8 cellular contexts compared by ENCODE assay signal in the genomic region with DNA sequence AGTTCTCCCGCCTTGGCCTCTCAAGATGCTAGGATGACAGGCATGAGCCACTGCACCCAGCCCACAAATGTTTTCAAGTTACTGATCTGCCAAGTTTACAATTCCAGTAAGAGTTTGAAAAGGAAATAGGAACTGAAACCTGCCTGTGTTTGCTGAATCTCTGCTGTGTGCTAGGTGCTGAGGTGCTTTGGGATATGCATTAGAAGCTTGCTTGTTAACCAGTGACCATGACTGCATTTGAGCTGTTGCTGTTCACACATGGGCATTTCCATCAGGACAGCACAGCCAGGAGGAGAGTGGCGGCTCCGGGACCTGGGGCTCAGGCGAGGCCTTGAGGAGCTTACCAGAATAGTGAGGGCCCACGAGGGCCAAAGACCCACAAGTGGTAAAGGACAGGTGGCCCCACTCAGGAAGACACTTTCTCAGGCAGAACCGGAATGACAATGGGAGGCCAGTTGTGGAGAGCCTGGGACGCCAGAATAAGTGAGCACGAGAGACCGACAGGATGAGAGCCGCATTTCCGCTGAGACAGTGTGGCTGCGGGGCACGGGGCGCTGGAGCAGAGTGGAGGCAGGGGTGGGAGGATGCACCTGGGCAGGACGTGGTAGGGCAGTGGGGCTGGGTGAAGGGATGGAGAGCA.
A peak's percentile ranks its signal among the peaks of the same experiment; 100 is the strongest.
DNase-seq lines count a peak whose midpoint lies in the region; ATAC-seq and TF ChIP-seq lines count a peak whose summit lies in the region.

No MANE protein-coding gene starts in this region.

- peak; percentile 20 for DNase-seq in SIG-M5 treated with dmso at 0.1 percent for 504 hours (lab: John Stamatoyannopoulos, UW; ENCODE audit: unreplicated experiment)
- DNase-seq in SIG-M5 (lab: John Stamatoyannopoulos, UW), result no peak
- DNase-seq in NAMALWA (ENCODE audit: low spot score), result peak; percentile 68
- no peak for DNase-seq in nephron progenitor cell
- DNase-seq in SW480 (ENCODE audit: low spot score), result no peak
- DNase-seq in T1000 (lab: John Stamatoyannopoulos, UW), result no peak
- DNase-seq in WERI-Rb-1, result no peak

- peaks cover 35% of the 10 kb centered on the region for H3K4me1 Mint-ChIP-seq in nephron progenitor cell

- H3K27ac Mint-ChIP-seq in nephron progenitor cell, result peak overlapping the region; percentile 91

- H3K36me3 ChIP-seq in WERI-Rb-1, result peaks cover 38% of the 10 kb centered on the region

- H3K36me3 Mint-ChIP-seq in nephron progenitor cell (ENCODE audit: low read depth), result peaks cover 72% of the 10 kb centered on the region

- H3K4me3 ChIP-seq in WERI-Rb-1 (ENCODE audit: low read depth, low read length), result no peak overlapping the region

- no peak for TF ChIP-seq CTCF in nephron progenitor cell (IDR thresholded peaks at IDR 0.05)
- no peak for TF ChIP-seq CTCF in WERI-Rb-1 (IDR thresholded peaks at IDR 0.05; ENCODE audit: low read depth, low read length)

- no peak overlapping the region for H3K27ac ChIP-seq in WERI-Rb-1

- H3K27me3 ChIP-seq in WERI-Rb-1 (ENCODE audit: insufficient read depth, low read depth, severe bottlenecking), result no peaks in the 10 kb centered on the region

- no peak overlapping the region for H3K4me3 Mint-ChIP-seq in nephron progenitor cell

- no peaks in the 10 kb centered on the region for H3K9me3 ChIP-seq in WERI-Rb-1 (ENCODE audit: severe bottlenecking)

- peaks cover 4% of the 10 kb centered on the region for H3K27me3 Mint-ChIP-seq in nephron progenitor cell (ENCODE audit: low read depth, poor library complexity)

- peak; percentile 67 for ATAC-seq in HG02588 (IDR thresholded peaks at IDR 0.05; ENCODE audit: unreplicated experiment)

- H3K9me3 Mint-ChIP-seq in nephron progenitor cell, result no peaks in the 10 kb centered on the region

Comparison
In these comparisons a context has a peak if more than half of its experiments do, and no peak if none do; other contexts are left out.
1. DNase-seq: peak in SIG-M5 treated with dmso at 0.1 percent for 504 hours (single experiment) and NAMALWA (single experiment); none in SIG-M5 (single experiment), nephron progenitor cell (single experiment), SW480 (single experiment), T1000 (single experiment) and WERI-Rb-1 (single experiment).